ENCODE assay signal across 1 cellular context in genomic region chr3:58962816-58963215, GRCh38.
TF ChIP-seq lines count a peak whose summit lies in the region.

No MANE protein-coding gene starts in this region.

TF ChIP-seq in GM12878, 131 proteins besides CTCF, POLR2A, EP300 and RAD21:
- no peak for TF ChIP-seq ETV6 (conservative IDR thresholded peaks at IDR 0.05 in 1 of 2, IDR thresholded peaks at IDR 0.05 in 1 of 2; ENCODE audit: borderline replicate concordance in 1 of 2, low read depth in 1 of 2)
- TF ChIP-seq WRNIP1 (IDR thresholded peaks at IDR 0.05; ENCODE audit: borderline replicate concordance, low read depth, low read length), result no peak
- TF ChIP-seq CREM (IDR thresholded peaks at IDR 0.05; ENCODE audit: low read depth), result no peak
- TF ChIP-seq SMARCA5 (IDR thresholded peaks at IDR 0.05), result no peak
- no peak for TF ChIP-seq BACH1 (IDR thresholded peaks at IDR 0.05; ENCODE audit: borderline replicate concordance)
- TF ChIP-seq RFX5 (IDR thresholded peaks at IDR 0.05; ENCODE audit: low read depth, low read length), result no peak
- TF ChIP-seq ZBED1 (IDR thresholded peaks at IDR 0.05; ENCODE audit: borderline replicate concordance), result no peak
- TF ChIP-seq MYC (IDR thresholded peaks at IDR 0.05; ENCODE audit: insufficient read depth, insufficient read length, insufficient replicate concordance, low read length, severe bottlenecking), result no peak
- no peak for TF ChIP-seq ATF2 (IDR thresholded peaks at IDR 0.05; ENCODE audit: low read length)
- no peak for TF ChIP-seq MEF2B (IDR thresholded peaks at IDR 0.05; ENCODE audit: partially characterized antibody, poor library complexity, severe bottlenecking)
- no peak for TF ChIP-seq E2F8 (IDR thresholded peaks at IDR 0.05; ENCODE audit: low read depth, partially characterized antibody)
